Comparison of ENCODE assay signal across 18 cellular contexts in the genomic region with DNA sequence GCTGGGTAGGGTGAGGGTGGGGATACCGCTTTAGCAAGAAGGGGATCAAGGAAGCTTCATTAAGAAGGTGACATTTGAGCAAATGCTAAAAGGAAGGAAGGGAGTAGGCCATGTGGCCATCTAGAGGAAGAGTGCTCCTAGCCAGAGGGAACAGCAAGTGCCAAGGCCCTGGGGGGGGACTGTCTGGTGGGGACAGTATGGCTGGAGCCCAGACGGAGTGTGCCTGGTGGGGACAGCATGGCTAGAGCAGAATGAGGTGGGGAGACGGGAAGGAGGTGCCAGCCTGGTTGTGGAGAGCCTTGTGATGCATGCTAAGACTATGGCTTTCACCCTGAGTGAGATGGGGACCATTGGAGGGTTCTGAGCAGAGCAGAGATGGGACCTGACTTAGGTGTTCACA. TPM values are rescaled to one million over a fixed set of nuclear protein-coding genes. Genes with fewer than 3 reads are reported as not detected.
A peak's percentile ranks its signal among the peaks of the same experiment; 100 is the strongest.
DNase-seq lines count a peak whose midpoint lies in the region; ATAC-seq and TF ChIP-seq lines count a peak whose summit lies in the region.
"Had no signal": no experiment of that assay in that cellular context is flagged by ENCODE, and none has a peak within 500 bp of the region (broad histone marks: within the 10 kb centered on the region; RNA-seq: fewer than 3 reads in every experiment).

No MANE protein-coding gene starts in this region.

- H3K4me1 ChIP-seq in BLaER1 = peaks cover 47% of the 10 kb centered on the region

- POLR2A ChIA-PET in CD4-positive, alpha-beta T cell (lab: Charles Lee) = interaction anchor here (0.9 to 9.7 kb wide), 10 partner anchors 8 to 606 kb away, joined by 3 to 106 read pairs (median 3); a partner anchor contains a TSS

- H3K4me1 Mint-ChIP-seq in CD4-positive, alpha-beta T cell (ENCODE audit: low read depth) = peaks cover 73% of the 10 kb centered on the region
- H3K4me1 Mint-ChIP-seq in activated T-helper 1 cell treated with anti-CD3 and anti-CD28 coated beads, Interleukin-12 subunit alpha, Interleukin-12 subunit beta, Interleukin-2, Interleukin-4 antibody, amounts not matched to agents 30 ng/mL and 10 ng/mL and 1 ng/mL, durations not matched to agents 14 hours and 24 hours and 36 hours (ENCODE audit: low read depth) = peaks cover 57% of the 10 kb centered on the region
- H3K4me1 Mint-ChIP-seq in natural killer cell treated with Interleukin-12 subunit alpha and Interleukin-12 subunit beta and Interleukin-15 and Interleukin-18, amount 100 ng/mL, for 72 hours (ENCODE audit: low read depth in 2 of 2) = peaks cover 36 to 41% of the 10 kb centered on the region in 2 donors

- no peaks in the 10 kb centered on the region for H3K9me3 Mint-ChIP-seq in CD4-positive, alpha-beta T cell
- H3K9me3 Mint-ChIP-seq in activated T-helper 1 cell treated with anti-CD3 and anti-CD28 coated beads, Interleukin-12 subunit alpha, Interleukin-12 subunit beta, Interleukin-2, Interleukin-4 antibody, amounts not matched to agents 30 ng/mL and 10 ng/mL and 1 ng/mL, durations not matched to agents 14 hours and 24 hours and 36 hours = no peaks in the 10 kb centered on the region
- no peaks in the 10 kb centered on the region for H3K9me3 Mint-ChIP-seq in natural killer cell treated with Interleukin-12 subunit alpha and Interleukin-12 subunit beta and Interleukin-15 and Interleukin-18, amount 100 ng/mL, for 72 hours

- no peak overlapping the region; the same call in 1 of the 2 replicates for H3K4me2 ChIP-seq in BLaER1

- H3K27ac ChIP-seq in BLaER1 = peak overlapping the region; percentile 9; the same call in 1 of the 2 replicates
- peak overlapping the region; percentile 58 for H3K27ac ChIP-seq in CD4-positive, alpha-beta T cell (ENCODE audit: low read depth, low read length)
- H3K27ac ChIP-seq: adrenal gland, epithelial cell of prostate, HL-60, testis had no signal

- CTCF ChIA-PET in CD4-positive, alpha-beta T cell (lab: Charles Lee) = interaction anchor here (0.7 to 1.2 kb wide), 3 partner anchors 83 to 151 kb away, joined by 3 to 6 read pairs (median 3); no protein-coding TSS in a partner anchor

- 0 out of 2 replicates have a peak, but pooled peaks cover under 1% of the 10 kb centered on the region for H3K36me3 ChIP-seq in BLaER1
- H3K36me3 ChIP-seq: adrenal gland had no signal

- ATAC-seq in CD4-positive, alpha-beta T cell (ENCODE audit: poor library complexity) = no peak
- ATAC-seq in natural killer cell treated with Interleukin-12 subunit alpha and Interleukin-12 subunit beta and Interleukin-15 and Interleukin-18, amount 100 ng/mL, for 72 hours = no peak
- ATAC-seq: GM12878 had no signal

- peaks cover 23% of the 10 kb centered on the region for H4K20me1 ChIP-seq in BLaER1

- no peaks in the 10 kb centered on the region for H3K27me3 ChIP-seq in BLaER1
- no peaks in the 10 kb centered on the region for H3K27me3 ChIP-seq in CD4-positive, alpha-beta T cell (ENCODE audit: control insufficient read depth, insufficient read depth, low read length)
- H3K27me3 ChIP-seq: adrenal gland, testis had no signal

- intact Hi-C loops in CD4-positive, alpha-beta T cell (cut with DNase I, micrococcal nuclease) = loop anchor here in 1 of 2 experiments (10.0 kb wide), 1 partner anchor 1391 kb away; no protein-coding TSS in a partner anchor
- intact Hi-C loops in activated T-helper 1 cell treated with anti-CD3 and anti-CD28 coated beads, Interleukin-12 subunit alpha, Interleukin-12 subunit beta, Interleukin-2, Interleukin-4 antibody, amounts not matched to agents 30 ng/mL and 10 ng/mL and 1 ng/mL, durations not matched to agents 14 hours and 24 hours and 36 hours (cut with micrococcal nuclease) = no loop called here

- H3K9ac ChIP-seq in BLaER1 = no peak overlapping the region

- peaks cover 33% of the 10 kb centered on the region for H3K36me3 Mint-ChIP-seq in CD4-positive, alpha-beta T cell (ENCODE audit: low read depth)
- peaks cover 12% of the 10 kb centered on the region for H3K36me3 Mint-ChIP-seq in activated T-helper 1 cell treated with anti-CD3 and anti-CD28 coated beads, Interleukin-12 subunit alpha, Interleukin-12 subunit beta, Interleukin-2, Interleukin-4 antibody, amounts not matched to agents 30 ng/mL and 10 ng/mL and 1 ng/mL, durations not matched to agents 14 hours and 24 hours and 36 hours (ENCODE audit: low read depth)
- no peaks in the 10 kb centered on the region for H3K36me3 Mint-ChIP-seq in natural killer cell treated with Interleukin-12 subunit alpha and Interleukin-12 subunit beta and Interleukin-15 and Interleukin-18, amount 100 ng/mL, for 72 hours

- peak overlapping the region; percentile 78 for H3K4me3 Mint-ChIP-seq in CD4-positive, alpha-beta T cell
- peak overlapping the region; percentile 62 for H3K4me3 Mint-ChIP-seq in activated T-helper 1 cell treated with anti-CD3 and anti-CD28 coated beads, Interleukin-12 subunit alpha, Interleukin-12 subunit beta, Interleukin-2, Interleukin-4 antibody, amounts not matched to agents 30 ng/mL and 10 ng/mL and 1 ng/mL, durations not matched to agents 14 hours and 24 hours and 36 hours
- H3K4me3 Mint-ChIP-seq in natural killer cell treated with Interleukin-12 subunit alpha and Interleukin-12 subunit beta and Interleukin-15 and Interleukin-18, amount 100 ng/mL, for 72 hours = peak overlapping the region; percentile 64

- no peak for TF ChIP-seq CTCF in CD4-positive, alpha-beta T cell (IDR thresholded peaks at IDR 0.05)

- DNase-seq in CD4-positive, alpha-beta T cell = no peak
- no peak for DNase-seq in activated T-helper 1 cell treated with anti-CD3 and anti-CD28 coated beads, Interleukin-12 subunit alpha, Interleukin-12 subunit beta, Interleukin-2, Interleukin-4 antibody, amounts not matched to agents 30 ng/mL and 10 ng/mL and 1 ng/mL, durations not matched to agents 14 hours and 24 hours and 36 hours (ENCODE audit: low spot score)
- DNase-seq in natural killer cell treated with Interleukin-12 subunit alpha and Interleukin-12 subunit beta and Interleukin-15 and Interleukin-18, amount 100 ng/mL, for 72 hours (ENCODE audit: low spot score) = no peak
- DNase-seq in AG20443 (ENCODE audit: low spot score) (no peak), NCI-H82 treated with DMSO at 0.1 percent for 48 hours (lab: John Stamatoyannopoulos, UW; ENCODE audit: unreplicated experiment) (no peak), DMS153 treated with DMSO at 0.1 percent for 48 hours (lab: John Stamatoyannopoulos, UW; ENCODE audit: unreplicated experiment) (no peak)
- DNase-seq: activated CD4-positive, alpha-beta T cell treated with anti-CD3 and anti-CD28 coated beads for 48 hours; adrenal gland; EL; Karpas-422; NCI-H446 treated with DMSO at 0.1 percent for 48 hours; OCI-M1; SW 1271; testis had no signal

- H3K9me3 ChIP-seq in BLaER1 = no peaks in the 10 kb centered on the region
- H3K9me3 ChIP-seq in CD4-positive, alpha-beta T cell (ENCODE audit: control insufficient read depth, low read length) = no peaks in the 10 kb centered on the region
- H3K9me3 ChIP-seq: adrenal gland, testis had no signal

- peak overlapping the region; percentile 93 for H3K27ac Mint-ChIP-seq in CD4-positive, alpha-beta T cell
- peak overlapping the region; percentile 82 for H3K27ac Mint-ChIP-seq in activated T-helper 1 cell treated with anti-CD3 and anti-CD28 coated beads, Interleukin-12 subunit alpha, Interleukin-12 subunit beta, Interleukin-2, Interleukin-4 antibody, amounts not matched to agents 30 ng/mL and 10 ng/mL and 1 ng/mL, durations not matched to agents 14 hours and 24 hours and 36 hours
- H3K27ac Mint-ChIP-seq in natural killer cell treated with Interleukin-12 subunit alpha and Interleukin-12 subunit beta and Interleukin-15 and Interleukin-18, amount 100 ng/mL, for 72 hours = peak overlapping the region; percentile 48 to 62

- H3K4me3 ChIP-seq in BLaER1 = no peak overlapping the region
- H3K4me3 ChIP-seq: adrenal gland, GM12878, testis had no signal

- no peaks in the 10 kb centered on the region for H3K27me3 Mint-ChIP-seq in CD4-positive, alpha-beta T cell
- H3K27me3 Mint-ChIP-seq in activated T-helper 1 cell treated with anti-CD3 and anti-CD28 coated beads, Interleukin-12 subunit alpha, Interleukin-12 subunit beta, Interleukin-2, Interleukin-4 antibody, amounts not matched to agents 30 ng/mL and 10 ng/mL and 1 ng/mL, durations not matched to agents 14 hours and 24 hours and 36 hours (ENCODE audit: insufficient read depth) = no peaks in the 10 kb centered on the region
- no peaks in the 10 kb centered on the region for H3K27me3 Mint-ChIP-seq in natural killer cell treated with Interleukin-12 subunit alpha and Interleukin-12 subunit beta and Interleukin-15 and Interleukin-18, amount 100 ng/mL, for 72 hours

RNA-seq across cellular contexts. Expression of a gene that starts 2.1 kb away (rescaled TPM):
- total RNA-seq in CD4-positive, alpha-beta T cell = 100 to 1,000 TPM; 406 to 416 TPM
- 108 and 112 TPM in 2 replicates for total RNA-seq in activated T-helper 1 cell treated with anti-CD3 and anti-CD28 coated beads, Interleukin-12 subunit alpha, Interleukin-12 subunit beta, Interleukin-2, Interleukin-4 antibody, amounts not matched to agents 30 ng/mL and 10 ng/mL and 1 ng/mL, durations not matched to agents 14 hours and 24 hours and 36 hours
- 100 to 1,000 TPM; 108 to 131 TPM for total RNA-seq in natural killer cell treated with Interleukin-12 subunit alpha and Interleukin-12 subunit beta and Interleukin-15 and Interleukin-18, amount 100 ng/mL, for 72 hours

RNA-seq across cellular contexts. Expression of a gene that starts 8.1 kb away (rescaled TPM):
- 10 to 100 TPM; 21.1 to 26.8 TPM for total RNA-seq in CD4-positive, alpha-beta T cell
- 4.4 and 4.5 TPM in 2 replicates for total RNA-seq in activated T-helper 1 cell treated with anti-CD3 and anti-CD28 coated beads, Interleukin-12 subunit alpha, Interleukin-12 subunit beta, Interleukin-2, Interleukin-4 antibody, amounts not matched to agents 30 ng/mL and 10 ng/mL and 1 ng/mL, durations not matched to agents 14 hours and 24 hours and 36 hours
- 1 to 10 TPM; 4.9 to 9.3 TPM for total RNA-seq in natural killer cell treated with Interleukin-12 subunit alpha and Interleukin-12 subunit beta and Interleukin-15 and Interleukin-18, amount 100 ng/mL, for 72 hours

RNA-seq across cellular contexts. Expression of a gene that starts 20.5 kb away (rescaled TPM):
- 1 to 10 TPM; 6.8 to 7.7 TPM for total RNA-seq in CD4-positive, alpha-beta T cell
- 2.8 and 2.9 TPM in 2 replicates for total RNA-seq in activated T-helper 1 cell treated with anti-CD3 and anti-CD28 coated beads, Interleukin-12 subunit alpha, Interleukin-12 subunit beta, Interleukin-2, Interleukin-4 antibody, amounts not matched to agents 30 ng/mL and 10 ng/mL and 1 ng/mL, durations not matched to agents 14 hours and 24 hours and 36 hours
- 1 to 10 TPM; 4.7 to 6.7 TPM for total RNA-seq in natural killer cell treated with Interleukin-12 subunit alpha and Interleukin-12 subunit beta and Interleukin-15 and Interleukin-18, amount 100 ng/mL, for 72 hours

RNA-seq across cellular contexts. Expression of a gene that starts 41.4 kb away (rescaled TPM):
- total RNA-seq in CD4-positive, alpha-beta T cell = 1 to 10 TPM; 6.5 to 7.5 TPM
- 59.3 and 66.6 TPM in 2 replicates for total RNA-seq in activated T-helper 1 cell treated with anti-CD3 and anti-CD28 coated beads, Interleukin-12 subunit alpha, Interleukin-12 subunit beta, Interleukin-2, Interleukin-4 antibody, amounts not matched to agents 30 ng/mL and 10 ng/mL and 1 ng/mL, durations not matched to agents 14 hours and 24 hours and 36 hours
- total RNA-seq in natural killer cell treated with Interleukin-12 subunit alpha and Interleukin-12 subunit beta and Interleukin-15 and Interleukin-18, amount 100 ng/mL, for 72 hours = 10 to 100 TPM; 31.5 to 56.6 TPM

RNA-seq across cellular contexts. Expression of a gene that starts 41.8 kb away (rescaled TPM):
- 10 to 100 TPM; 12.2 to 13.1 TPM for total RNA-seq in CD4-positive, alpha-beta T cell
- 14.6 and 22.7 TPM in 2 replicates for total RNA-seq in activated T-helper 1 cell treated with anti-CD3 and anti-CD28 coated beads, Interleukin-12 subunit alpha, Interleukin-12 subunit beta, Interleukin-2, Interleukin-4 antibody, amounts not matched to agents 30 ng/mL and 10 ng/mL and 1 ng/mL, durations not matched to agents 14 hours and 24 hours and 36 hours
- total RNA-seq in natural killer cell treated with Interleukin-12 subunit alpha and Interleukin-12 subunit beta and Interleukin-15 and Interleukin-18, amount 100 ng/mL, for 72 hours = 10 to 100 TPM; 10.9 to 13.7 TPM
